Comparison of ENCODE assay signal across 7 cellular contexts in genomic region chr1:119370748-119371147, GRCh38. TPM values are rescaled to one million over a fixed set of nuclear protein-coding genes. Genes with fewer than 3 reads are reported as not detected.
"Had no signal": no experiment of that assay in that cellular context is flagged by ENCODE, and none has a peak within 500 bp of the region (broad histone marks: within the 10 kb centered on the region; RNA-seq: fewer than 3 reads in every experiment).

No MANE protein-coding gene starts in this region.

- H3K36me3 Mint-ChIP-seq: IgD-negative memory B cell had no signal

- DNase-seq: H9, HCEC 1CT, KBM-7 had no signal

- H3K4me1 Mint-ChIP-seq: IgD-negative memory B cell had no signal

- H3K4me3 ChIP-seq: GM23338 had no signal

- H3K27ac Mint-ChIP-seq: GM23338, H9, IgD-negative memory B cell had no signal

- H3K9me3 Mint-ChIP-seq: GM23338, IgD-negative memory B cell had no signal

- ATAC-seq: GM23338 had no signal

- H3K4me3 Mint-ChIP-seq: GM23338, H9, IgD-negative memory B cell had no signal

RNA-seq across cellular contexts. Expression of gene HAO2, which starts 2.2 kb away (rescaled TPM):
- total RNA-seq: GM23338, H1, HT-29 had no signal
- polyA plus RNA-seq: GM23338, H1, IgD-negative memory B cell had no signal

RNA-seq across cellular contexts. Expression of gene HSD3B2, which starts 44.2 kb away (rescaled TPM):
- total RNA-seq: GM23338, H1, H9, HT-29 had no signal
- polyA plus RNA-seq: GM23338, H1, IgD-negative memory B cell had no signal
